17 cellular contexts compared by ENCODE assay signal in the genomic region with DNA sequence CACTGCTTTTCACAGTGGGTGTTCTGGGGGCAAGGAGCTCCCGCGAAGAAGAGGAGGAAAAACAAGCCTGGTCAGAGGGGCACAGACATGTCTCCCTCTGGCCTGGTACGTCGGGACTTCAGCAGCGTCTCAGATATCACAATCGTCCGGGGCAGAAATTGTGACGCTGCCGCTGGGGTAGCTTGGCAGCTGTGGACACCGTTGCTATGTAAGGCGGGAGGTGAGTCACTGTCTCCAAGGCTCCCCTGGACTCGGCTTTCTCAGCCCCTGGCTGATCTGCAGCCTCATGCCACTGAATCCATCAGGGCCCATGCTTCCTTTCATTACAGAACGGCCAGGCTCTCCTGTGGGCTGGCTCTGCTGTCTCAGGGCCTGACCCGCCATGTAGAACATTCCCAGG.
DNase-seq lines count a peak whose midpoint lies in the region; ATAC-seq, FAIRE-seq and TF ChIP-seq lines count a peak whose summit lies in the region.
"Had no signal": no experiment of that assay in that cellular context is flagged by ENCODE, and none has a peak within 500 bp of the region (broad histone marks: within the 10 kb centered on the region; RNA-seq: fewer than 3 reads in every experiment).

No MANE protein-coding gene starts in this region.

- peaks cover 0 to 5% of the 10 kb centered on the region in 2 experiments for H3K36me3 ChIP-seq in SK-N-SH (replicated peaks in 1 of 2; ENCODE audit: control insufficient read depth in 1 of 2, insufficient read depth in 2 of 2, low read length in 1 of 2)
- H3K36me3 ChIP-seq in uterus = no peaks in the 10 kb centered on the region
- H3K36me3 ChIP-seq: cardiac muscle cell, upper lobe of right lung had no signal

- CTCF ChIA-PET in SK-N-SH (lab: Yijun Ruan, JAX) = interaction anchor here (0.9 to 1.6 kb wide), 3 partner anchors 9 to 934 kb away, joined by 4 to 7 read pairs (median 5); no protein-coding TSS in a partner anchor

- H3K9ac ChIP-seq in SK-N-SH = no peak overlapping the region

- H2AFZ ChIP-seq in SK-N-SH (ENCODE audit: low read depth) = no peak overlapping the region

- POLR2A ChIA-PET in SK-N-SH (lab: Yijun Ruan, JAX) = no interaction called here

- no peaks in the 10 kb centered on the region for H4K20me1 ChIP-seq in SK-N-SH (ENCODE audit: insufficient read depth)

- H3K4me3 ChIP-seq in SK-N-SH (ENCODE audit: low read depth in 2 of 2, low read length in 1 of 2) (no peak overlapping the region), uterus (no peak overlapping the region)
- H3K4me3 ChIP-seq: cardiac muscle cell, upper lobe of right lung had no signal

- H3K4me1 ChIP-seq in SK-N-SH (ENCODE audit: control insufficient read depth in 1 of 2, insufficient read depth in 2 of 2, low read depth in 1 of 2, low read length in 1 of 2) (peaks cover 0 to 8% of the 10 kb centered on the region in 2 experiments; a peak in 1 of 4 replicates), uterus (peaks cover 3 to 13% of the 10 kb centered on the region in 2 donors)

- peak; percentile 98 for ATAC-seq in SK-N-SH treated with all-trans-retinoic acid at 6 μM for 48 hours
- ATAC-seq in stimulated activated naive CD8-positive, alpha-beta T cell treated with anti-CD3 and anti-CD28 coated beads, Interleukin-15, amount 100 ng/mL, for 72 hours = no peak
- ATAC-seq: upper lobe of right lung had no signal

- no peaks in the 10 kb centered on the region for H3K9me2 ChIP-seq in SK-N-SH

- TF ChIP-seq EP300 in SK-N-SH (IDR thresholded peaks at IDR 0.05; ENCODE audit: borderline replicate concordance in 1 of 2, low read depth in 1 of 2, low read length in 1 of 2) = no peak

- TF ChIP-seq CTCF in SK-N-SH (IDR thresholded peaks at IDR 0.05) (no peak), uterus (IDR thresholded peaks at IDR 0.05) (no peak)

- peaks cover 5 to 8% of the 10 kb centered on the region in 2 donors for H3K9me3 Mint-ChIP-seq in stimulated activated naive CD8-positive, alpha-beta T cell treated with anti-CD3 and anti-CD28 coated beads, Interleukin-15, amount 100 ng/mL, for 72 hours
- H3K9me3 Mint-ChIP-seq: H9 had no signal

- no peaks in the 10 kb centered on the region for H3K27me3 ChIP-seq in SK-N-SH (ENCODE audit: insufficient read depth)
- no peaks in the 10 kb centered on the region for H3K27me3 ChIP-seq in uterus
- H3K27me3 ChIP-seq: cardiac muscle cell, upper lobe of right lung had no signal

- H3K27ac ChIP-seq in SK-N-SH (ENCODE audit: low read depth in 2 of 2, low read length in 1 of 2) = peak overlapping the region in 1 of 2 experiments; percentile 24; a peak in 1 of 4 replicates
- peak overlapping the region in 1 of 2 donors; percentile 49 for H3K27ac ChIP-seq in uterus
- H3K27ac ChIP-seq: cardiac muscle cell, epithelial cell of prostate, upper lobe of right lung had no signal

- H3K79me2 ChIP-seq in SK-N-SH (ENCODE audit: insufficient read depth) = no peaks in the 10 kb centered on the region

- H3K4me1 Mint-ChIP-seq in stimulated activated naive CD8-positive, alpha-beta T cell treated with anti-CD3 and anti-CD28 coated beads, Interleukin-15, amount 100 ng/mL, for 72 hours = no peaks in the 10 kb centered on the region
- H3K4me1 Mint-ChIP-seq: activated CD4-positive, alpha-beta T cell treated with anti-CD3 and anti-CD28 coated beads, Interleukin-2, amount 10 ng/mL, durations not matched to agents 7 days and 5 days had no signal

- no peaks in the 10 kb centered on the region; the same call in 1 of the 2 replicates for H3K9me3 ChIP-seq in SK-N-SH
- H3K9me3 ChIP-seq in uterus = peaks cover 0 to 7% of the 10 kb centered on the region in 2 donors

- no peak for DNase-seq in SK-N-SH
- DNase-seq in astrocyte of the hippocampus (ENCODE audit: low read depth, low spot score) = peak; percentile 98
- DNase-seq in medulla oblongata (ENCODE audit: extremely low spot score) = peak; percentile 34
- peak; percentile 54 to 62 for DNase-seq in uterus
- DNase-seq in RCC 7860 (ENCODE audit: low spot score) = no peak
- DNase-seq in NCI-H69 (lab: John Stamatoyannopoulos, UW) = no peak
- DNase-seq in stimulated activated naive CD8-positive, alpha-beta T cell treated with anti-CD3 and anti-CD28 coated beads, Interleukin-15, amount 100 ng/mL, for 72 hours = no peak
- DNase-seq: activated CD4-positive, alpha-beta T cell treated with anti-CD3 and anti-CD28 coated beads, Interleukin-2, amount 10 ng/mL, durations not matched to agents 7 days and 5 days; H9; NCI-H1694 treated with DMSO at 0.1 percent for 48 hours; SW 1271; upper lobe of right lung had no signal

- TF ChIP-seq POLR2A in uterus (IDR thresholded peaks at IDR 0.05) = no peak

- no peak for TF ChIP-seq RAD21 in SK-N-SH (IDR thresholded peaks at IDR 0.05; ENCODE audit: low read length)

- WGBS in SK-N-SH (ENCODE audit: low lambda C conversion rate) = 71% methylated on average over 9 of the region's 14 CpGs

- no peak overlapping the region for H3K4me2 ChIP-seq in SK-N-SH

- H3K27ac Mint-ChIP-seq in stimulated activated naive CD8-positive, alpha-beta T cell treated with anti-CD3 and anti-CD28 coated beads, Interleukin-15, amount 100 ng/mL, for 72 hours = no peak overlapping the region
- H3K27ac Mint-ChIP-seq: activated CD4-positive, alpha-beta T cell treated with anti-CD3 and anti-CD28 coated beads, Interleukin-2, amount 10 ng/mL, durations not matched to agents 7 days and 5 days had no signal

- H3F3A ChIP-seq in SK-N-SH (replicated peaks; ENCODE audit: insufficient read depth) = no peaks in the 10 kb centered on the region

- no peak for FAIRE-seq in RCC 7860 (lab: Jason Lieb, UNC)
- FAIRE-seq: GM12892, GM19239 had no signal

- no peak overlapping the region for H3K4me3 Mint-ChIP-seq in stimulated activated naive CD8-positive, alpha-beta T cell treated with anti-CD3 and anti-CD28 coated beads, Interleukin-15, amount 100 ng/mL, for 72 hours
- H3K4me3 Mint-ChIP-seq: activated CD4-positive, alpha-beta T cell treated with anti-CD3 and anti-CD28 coated beads, Interleukin-2, amount 10 ng/mL, durations not matched to agents 7 days and 5 days; H9 had no signal

- peaks cover 11% of the 10 kb centered on the region for H3K27me3 Mint-ChIP-seq in stimulated activated naive CD8-positive, alpha-beta T cell treated with anti-CD3 and anti-CD28 coated beads, Interleukin-15, amount 100 ng/mL, for 72 hours

- intact Hi-C loops in uterus (cut with DNase I; ENCODE audit: low total_unique reads) = no loop called here

TF ChIP-seq in SK-N-SH treated with all-trans-retinoic acid at 6 μM for 48 hours, 23 proteins besides CTCF, POLR2A, EP300 and RAD21 (continues in another document):
- no peak for TF ChIP-seq ARNTL (CRISPR knock-in tag; IDR thresholded peaks at IDR 0.05; ENCODE audit: borderline replicate concordance, low read depth)
- TF ChIP-seq TOX (CRISPR knock-in tag; IDR thresholded peaks at IDR 0.05; ENCODE audit: borderline replicate concordance) = no peak
- no peak for TF ChIP-seq PPARA (CRISPR knock-in tag; IDR thresholded peaks at IDR 0.05; ENCODE audit: borderline replicate concordance)
- TF ChIP-seq, protein P1, sequence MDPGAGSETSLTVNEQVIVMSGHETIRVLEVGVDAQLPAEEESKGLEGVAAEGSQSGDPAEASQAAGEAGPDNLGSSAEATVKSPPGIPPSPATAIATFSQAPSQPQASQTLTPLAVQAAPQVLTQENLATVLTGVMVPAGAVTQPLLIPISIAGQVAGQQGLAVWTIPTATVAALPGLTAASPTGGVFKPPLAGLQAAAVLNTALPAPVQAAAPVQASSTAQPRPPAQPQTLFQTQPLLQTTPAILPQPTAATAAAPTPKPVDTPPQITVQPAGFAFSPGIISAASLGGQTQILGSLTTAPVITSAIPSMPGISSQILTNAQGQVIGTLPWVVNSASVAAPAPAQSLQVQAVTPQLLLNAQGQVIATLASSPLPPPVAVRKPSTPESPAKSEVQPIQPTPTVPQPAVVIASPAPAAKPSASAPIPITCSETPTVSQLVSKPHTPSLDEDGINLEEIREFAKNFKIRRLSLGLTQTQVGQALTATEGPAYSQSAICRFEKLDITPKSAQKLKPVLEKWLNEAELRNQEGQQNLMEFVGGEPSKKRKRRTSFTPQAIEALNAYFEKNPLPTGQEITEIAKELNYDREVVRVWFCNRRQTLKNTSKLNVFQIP (CRISPR knock-in tag; IDR thresholded peaks at IDR 0.05; ENCODE audit: borderline replicate concordance, low read depth) = no peak
- no peak for TF ChIP-seq ZC3H10 (CRISPR knock-in tag; IDR thresholded peaks at IDR 0.05)
- TF ChIP-seq SNAI2 (CRISPR knock-in tag; IDR thresholded peaks at IDR 0.05) = no peak
- TF ChIP-seq ESRRG (CRISPR knock-in tag; IDR thresholded peaks at IDR 0.05) = no peak

TF ChIP-seq in SK-N-SH, 30 proteins besides CTCF, POLR2A, EP300 and RAD21 (continues in another document):
- no peak for TF ChIP-seq SMC3 (IDR thresholded peaks at IDR 0.05; ENCODE audit: low read depth, low read length)
- TF ChIP-seq ELF1 (IDR thresholded peaks at IDR 0.05) = no peak
- no peak for TF ChIP-seq ZBTB33 (IDR thresholded peaks at IDR 0.05; ENCODE audit: borderline replicate concordance, low read depth)

Comparison
In these comparisons a context has a peak if more than half of its experiments do, and no peak if none do; other contexts are left out.
1. DNase-seq: peak in astrocyte of the hippocampus (single experiment), medulla oblongata (single experiment) and uterus (2 of 2); none in SK-N-SH (single experiment), RCC 7860 (single experiment), NCI-H69 (single experiment) and stimulated activated naive CD8-positive, alpha-beta T cell treated with anti-CD3 and anti-CD28 coated beads, Interleukin-15, amount 100 ng/mL, for 72 hours (0 of 2).